6 cellular contexts compared by ENCODE assay signal in genomic region chr2:91517846-91518245, GRCh38.
DNase-seq lines count a peak whose midpoint lies in the region; ATAC-seq and TF ChIP-seq lines count a peak whose summit lies in the region.
"Not testable (repeated sequence)": the region's sequence is repeated elsewhere in the genome, so short reads cannot be mapped to it uniquely, and the experiment has no call there.

No MANE protein-coding gene starts in this region.

- H3K4me1 Mint-ChIP-seq in type B pancreatic cell (ENCODE audit: unreplicated experiment) = not testable (repeated sequence)

- H3K9me3 Mint-ChIP-seq in type B pancreatic cell = not testable (repeated sequence)

- H3K4me3 ChIP-seq in right cardiac atrium (ENCODE audit: low read length); right lobe of liver; sigmoid colon: not testable (repeated sequence)

- H3K4me3 Mint-ChIP-seq in type B pancreatic cell = not testable (repeated sequence)

- DNase-seq in Right ventricle myocardium inferior (ENCODE audit: missing footprints) (peak; percentile 23), right cardiac atrium (peak in 2 of 3 donors; percentile 10 to 24), right lobe of liver (peak in 2 of 3 donors; percentile 11 to 44), mesenteric fat pad (ENCODE audit: low spot score) (peak; percentile 69), sigmoid colon (peak; percentile 22), type B pancreatic cell (ENCODE audit: extremely low spot score, unreplicated experiment) (peak; percentile 36)

- H3K27me3 ChIP-seq in right cardiac atrium (ENCODE audit: control insufficient read depth, insufficient read depth); right lobe of liver; sigmoid colon: not testable (repeated sequence)

- not testable (repeated sequence) for TF ChIP-seq POLR2A in right lobe of liver (IDR thresholded peaks at IDR 0.05); sigmoid colon (IDR thresholded peaks at IDR 0.05)

- H3K36me3 Mint-ChIP-seq in type B pancreatic cell = not testable (repeated sequence)

- TF ChIP-seq CTCF in right lobe of liver (IDR thresholded peaks at IDR 0.05); sigmoid colon (IDR thresholded peaks at IDR 0.05); type B pancreatic cell (conservative IDR thresholded peaks at IDR 0.05): not testable (repeated sequence)

- H3K27ac Mint-ChIP-seq in type B pancreatic cell = not testable (repeated sequence)

- TF ChIP-seq EP300 in sigmoid colon (IDR thresholded peaks at IDR 0.05) = not testable (repeated sequence)

- 100% methylated on average over 1 of the region's 1 CpG for WGBS in right cardiac atrium
- no CpG with 5 or more reads among the region's 1 CpG for WGBS in right lobe of liver (ENCODE audit: insufficient coverage, low coverage, low lambda C conversion rate, missing lambda C conversion rate)
- WGBS in sigmoid colon, 2 donors = 79 to 89% methylated on average over 1 of the region's 1 CpG

- not testable (repeated sequence) for ATAC-seq in Right ventricle myocardium inferior, right cardiac atrium, right lobe of liver

- not testable (repeated sequence) for H3K27ac ChIP-seq in right cardiac atrium (ENCODE audit: low read length); right lobe of liver; sigmoid colon

- H3K27me3 Mint-ChIP-seq in type B pancreatic cell = not testable (repeated sequence)

- H3K36me3 ChIP-seq in right lobe of liver, sigmoid colon: not testable (repeated sequence)

- H3K4me1 ChIP-seq in right cardiac atrium (ENCODE audit: control insufficient read depth, insufficient read depth, low read length); right lobe of liver; sigmoid colon: not testable (repeated sequence)

- intact Hi-C loops in Right ventricle myocardium inferior (cut with DNase I); right cardiac atrium (cut with DNase I); right lobe of liver (cut with DNase I); sigmoid colon (cut with DNase I): not testable (repeated sequence)

- not testable (repeated sequence) for H3K9me3 ChIP-seq in right cardiac atrium (ENCODE audit: control insufficient read depth, low read length); right lobe of liver; sigmoid colon

Comparison
In these comparisons a context has a peak if more than half of its experiments do, and no peak if none do; other contexts are left out.
1. DNase-seq: peak in every context shown above with its lines; median percentile 69 in mesenteric fat pad; 36 in type B pancreatic cell; 28 in right lobe of liver; 23 in Right ventricle myocardium inferior; 22 in sigmoid colon; 17 in right cardiac atrium.